ENCODE assay signal across 10 cellular contexts in genomic region chr7:378551-379455, GRCh38.
A peak's percentile ranks its signal among the peaks of the same experiment; 100 is the strongest.
DNase-seq lines count a peak whose midpoint lies in the region; ATAC-seq, FAIRE-seq and TF ChIP-seq lines count a peak whose summit lies in the region.
"Had no signal": no experiment of that assay in that cellular context is flagged by ENCODE, and none has a peak within 500 bp of the region (broad histone marks: within the 10 kb centered on the region; RNA-seq: fewer than 3 reads in every experiment).

No MANE protein-coding gene starts in this region.

- peaks cover 14% of the 10 kb centered on the region for H3K9me3 Mint-ChIP-seq in chondrocyte (ENCODE audit: low read depth)

- H3K27me3 Mint-ChIP-seq in chondrocyte (ENCODE audit: low read depth), result peaks cover 24% of the 10 kb centered on the region

- peak overlapping the region; percentile 35 for H3K4me3 Mint-ChIP-seq in chondrocyte (ENCODE audit: unreplicated experiment)

- H4K20me1 ChIP-seq in SK-N-SH (ENCODE audit: insufficient read depth), result no peaks in the 10 kb centered on the region
- no peaks in the 10 kb centered on the region for H4K20me1 ChIP-seq in HepG2 (ENCODE audit: insufficient read depth, low read length)

- no peaks in the 10 kb centered on the region for H3F3A ChIP-seq in SK-N-SH (replicated peaks; ENCODE audit: insufficient read depth)

- no peak overlapping the region for H3K27ac ChIP-seq in SK-N-SH (ENCODE audit: low read depth in 2 of 2, low read length in 1 of 2)
- no peak overlapping the region for H3K27ac ChIP-seq in HepG2 (ENCODE audit: extremely low read length, insufficient read depth, low read length)
- no peak overlapping the region for H3K27ac ChIP-seq in stomach
- H3K27ac ChIP-seq: 22Rv1, gastroesophageal sphincter had no signal

- in situ Hi-C loops in HepG2 (cut with HindIII; ENCODE audit: extremely low pct_ligation_motif_present, low pct_unique_long_range_greater_than_20kb), result no loop called here

- no peak for FAIRE-seq in HepG2 (lab: Jason Lieb, UNC)

- no peak for TF ChIP-seq CTCF in SK-N-SH (IDR thresholded peaks at IDR 0.05)
- TF ChIP-seq CTCF in chondrocyte (IDR thresholded peaks at IDR 0.05), result no peak
- no peak for TF ChIP-seq CTCF in HepG2 (CRISPR knock-in tag; IDR thresholded peaks at IDR 0.05)
- no peak for TF ChIP-seq CTCF in stomach (IDR thresholded peaks at IDR 0.05)

- POLR2A ChIA-PET in SK-N-SH (lab: Yijun Ruan, JAX) (no interaction called here), HepG2 (lab: Yijun Ruan, JAX) (no interaction called here)

- CTCF ChIA-PET in SK-N-SH (lab: Yijun Ruan, JAX), result interaction anchor here (0.6 kb wide), 1 partner anchor 48 kb away, joined by 3 read pairs; no protein-coding TSS in a partner anchor
- CTCF ChIA-PET in HepG2 (lab: Yijun Ruan, JAX; ENCODE audit: low intra/inter-chr PET ratio, low total read pairs), result no interaction called here

- H3K4me2 ChIP-seq in SK-N-SH (no peak overlapping the region), HepG2 (ENCODE audit: low read depth, low read length) (0 out of 2 replicates have a peak overlapping the region, but pooled peaks have one; percentile 13)

- DNase-seq in SK-N-SH (peak; percentile 34), chondrocyte (ENCODE audit: low spot score) (peak; percentile 93), HepG2 (ENCODE audit: low spot score) (no peak), stomach (peak; percentile 75), NCI-H146 treated with DMSO at 0.1 percent for 48 hours (lab: John Stamatoyannopoulos, UW; ENCODE audit: unreplicated experiment) (no peak)

- no peak for TF ChIP-seq RAD21 in SK-N-SH (IDR thresholded peaks at IDR 0.05; ENCODE audit: low read length)
- TF ChIP-seq RAD21 in HepG2 (CRISPR knock-in tag; IDR thresholded peaks at IDR 0.05), result no peak

- H3K36me3 ChIP-seq in SK-N-SH (replicated peaks in 1 of 2; ENCODE audit: control insufficient read depth in 1 of 2, insufficient read depth in 2 of 2, low read length in 1 of 2), result no peaks in the 10 kb centered on the region
- H3K36me3 ChIP-seq in HepG2 (replicated peaks in 1 of 2; ENCODE audit: control insufficient read depth in 1 of 2, insufficient read depth in 2 of 2, low read length in 2 of 2), result no peaks in the 10 kb centered on the region
- no peaks in the 10 kb centered on the region for H3K36me3 ChIP-seq in stomach
- H3K36me3 ChIP-seq: gastroesophageal sphincter had no signal

- H3K9ac ChIP-seq in SK-N-SH (no peak overlapping the region), HepG2 (ENCODE audit: insufficient read depth, low read depth, low read length) (no peak overlapping the region)

- peaks cover 2% of the 10 kb centered on the region for H3K36me3 Mint-ChIP-seq in chondrocyte (ENCODE audit: low read depth)

- H3K79me2 ChIP-seq in SK-N-SH (ENCODE audit: insufficient read depth) (no peaks in the 10 kb centered on the region), HepG2 (ENCODE audit: insufficient read depth, low read length) (no peaks in the 10 kb centered on the region)

- H3K4me1 ChIP-seq in SK-N-SH (ENCODE audit: control insufficient read depth in 1 of 2, insufficient read depth in 2 of 2, low read depth in 1 of 2, low read length in 1 of 2) (no peaks in the 10 kb centered on the region), HepG2 (ENCODE audit: insufficient read depth, low read length) (peaks cover 37% of the 10 kb centered on the region), stomach (peaks cover 20 to 57% (median 42%) of the 10 kb centered on the region in 4 donors)

- no peak overlapping the region for H3K27ac Mint-ChIP-seq in chondrocyte (ENCODE audit: unreplicated experiment)

- no peaks in the 10 kb centered on the region for H3K9me2 ChIP-seq in SK-N-SH

- H3K27me3 ChIP-seq in SK-N-SH (ENCODE audit: insufficient read depth) (peaks cover 9% of the 10 kb centered on the region; the same call in 1 of the 2 replicates), HepG2 (ENCODE audit: control insufficient read depth in 1 of 2, insufficient read depth in 2 of 2, low read length in 2 of 2) (peaks cover 2 to 26% of the 10 kb centered on the region in 2 experiments; a peak in 3 of 5 replicates), stomach (peaks cover 0 to 62% (median 22%) of the 10 kb centered on the region in 3 donors)

- H3K4me3 ChIP-seq in SK-N-SH (ENCODE audit: low read depth in 2 of 2, low read length in 1 of 2) (no peak overlapping the region), HepG2 (replicated peaks in 1 of 3; ENCODE audit: insufficient read depth in 1 of 3, low read depth in 2 of 3, low read length in 3 of 3) (no peak overlapping the region; a peak in 1 of 6 replicates), stomach (peak overlapping the region; percentile 27 to 43 (median 32))

- 66% methylated on average over 31 of the region's 44 CpGs for WGBS in SK-N-SH (ENCODE audit: low lambda C conversion rate)
- WGBS in HepG2 (ENCODE audit: low lambda C conversion rate), result 82% methylated on average over 18 of the region's 44 CpGs
- WGBS in stomach, 5 donors, result 68 to 79% (median 75%) methylated on average over 14 to 44 of the region's 44 CpGs

- H2AFZ ChIP-seq in SK-N-SH (ENCODE audit: low read depth), result no peak overlapping the region
- H2AFZ ChIP-seq in HepG2 (ENCODE audit: low read length), result no peak overlapping the region

- ATAC-seq in SK-N-SH treated with all-trans-retinoic acid at 6 μM for 48 hours (no peak), HepG2 (peak; percentile 38), GM21825 (IDR thresholded peaks at IDR 0.05; ENCODE audit: unreplicated experiment) (no peak), GM21528 (IDR thresholded peaks at IDR 0.05; ENCODE audit: low FRiP score, unreplicated experiment) (no peak)

- TF ChIP-seq EP300 in SK-N-SH (IDR thresholded peaks at IDR 0.05; ENCODE audit: borderline replicate concordance in 1 of 2, low read depth in 1 of 2, low read length in 1 of 2) (no peak), HepG2 (IDR thresholded peaks at IDR 0.05; ENCODE audit: low read depth in 2 of 2, low read length in 2 of 2) (no peak), HepG2 (CRISPR knock-in tag; IDR thresholded peaks at IDR 0.05; ENCODE audit: borderline replicate concordance) (no peak), stomach (IDR thresholded peaks at IDR 0.05) (no peak)

- BruUV-seq in HepG2 (replicated peaks; lab: Mats Ljungman, UMichigan), result no TSS peak

- TF ChIP-seq POLR2A in HepG2 (IDR thresholded peaks at IDR 0.05; ENCODE audit: insufficient read depth in 1 of 2, low read depth in 2 of 2, low read length in 2 of 2) (no peak), stomach (IDR thresholded peaks at IDR 0.05) (no peak)

- intact Hi-C loops in HepG2 (cut with micrococcal nuclease; ENCODE audit: unreplicated experiment) (loop anchor here (10.0 kb wide), 1 partner anchor 46 kb away; no protein-coding TSS in a partner anchor), stomach (cut with DNase I; ENCODE audit: low total_unique reads) (no loop called here)

- H3K4me1 Mint-ChIP-seq in chondrocyte (ENCODE audit: low read depth), result no peaks in the 10 kb centered on the region

- no peaks in the 10 kb centered on the region for H3K9me3 ChIP-seq in SK-N-SH
- peaks cover 2% of the 10 kb centered on the region; the same call in 1 of the 2 replicates for H3K9me3 ChIP-seq in HepG2 (ENCODE audit: low read length)
- H3K9me3 ChIP-seq in stomach, result peaks cover 0 to 5% (median 3%) of the 10 kb centered on the region in 4 donors

TF ChIP-seq in SK-N-SH, 30 proteins besides CTCF, POLR2A, EP300 and RAD21 (continues in another document):
- TF ChIP-seq POLR2AphosphoS5 (IDR thresholded peaks at IDR 0.05; ENCODE audit: low read depth, low read length) (no peak), RXRA (IDR thresholded peaks at IDR 0.05; ENCODE audit: borderline replicate concordance, low read depth) (no peak), SMC3 (IDR thresholded peaks at IDR 0.05; ENCODE audit: low read depth, low read length) (no peak), NRF1 (IDR thresholded peaks at IDR 0.05; ENCODE audit: low read depth, low read length) (no peak), JUND (IDR thresholded peaks at IDR 0.05) (no peak), YY1 (IDR thresholded peaks at IDR 0.05; ENCODE audit: low read depth) (no peak), FOXM1 (IDR thresholded peaks at IDR 0.05; ENCODE audit: low read depth) (no peak), MEF2A (IDR thresholded peaks at IDR 0.05; ENCODE audit: borderline replicate concordance, low read depth) (no peak), NFIC (IDR thresholded peaks at IDR 0.05; ENCODE audit: borderline replicate concordance) (no peak), TAF1 (IDR thresholded peaks at IDR 0.05; ENCODE audit: borderline replicate concordance, low read depth, low read length) (no peak), RFX5 (IDR thresholded peaks at IDR 0.05; ENCODE audit: low read length) (no peak)

TF ChIP-seq in SK-N-SH treated with all-trans-retinoic acid at 6 μM for 48 hours, 23 proteins besides CTCF, POLR2A, EP300 and RAD21 (continues in another document):
- TF ChIP-seq TOX (CRISPR knock-in tag; IDR thresholded peaks at IDR 0.05; ENCODE audit: borderline replicate concordance), result no peak
- no peak for TF ChIP-seq TCF4 (CRISPR knock-in tag; IDR thresholded peaks at IDR 0.05; ENCODE audit: borderline replicate concordance)
- TF ChIP-seq ARNTL (CRISPR knock-in tag; IDR thresholded peaks at IDR 0.05; ENCODE audit: borderline replicate concordance, low read depth), result no peak
- no peak for TF ChIP-seq RARB (CRISPR knock-in tag; IDR thresholded peaks at IDR 0.05)
- no peak for TF ChIP-seq ISL1 (CRISPR knock-in tag; IDR thresholded peaks at IDR 0.05)

TF ChIP-seq in HepG2, 621 proteins besides CTCF, POLR2A, EP300 and RAD21:
- TF ChIP-seq HNRNPLL (IDR thresholded peaks at IDR 0.05; ENCODE audit: low read depth, low read length, poor library complexity, severe bottlenecking), result peak; percentile 24
- TF ChIP-seq KDM5B (CRISPR knock-in tag; IDR thresholded peaks at IDR 0.05; ENCODE audit: borderline replicate concordance), result no peak
- TF ChIP-seq HNRNPL (IDR thresholded peaks at IDR 0.05; ENCODE audit: low read depth, low read length), result peak; percentile 80; the same call in 1 of the 2 replicates

Comparison
In these comparisons a context has a peak if more than half of its experiments do, and no peak if none do; other contexts are left out.
1. DNase-seq: peak in SK-N-SH (single experiment), chondrocyte (single experiment) and stomach (single experiment); none in HepG2 (single experiment) and NCI-H146 treated with DMSO at 0.1 percent for 48 hours (single experiment).
2. H3K4me3 ChIP-seq: peak in stomach (4 of 4); none in SK-N-SH (0 of 2) and HepG2 (0 of 3).